ENCODE assay signal across 9 cellular contexts in the genomic region with DNA sequence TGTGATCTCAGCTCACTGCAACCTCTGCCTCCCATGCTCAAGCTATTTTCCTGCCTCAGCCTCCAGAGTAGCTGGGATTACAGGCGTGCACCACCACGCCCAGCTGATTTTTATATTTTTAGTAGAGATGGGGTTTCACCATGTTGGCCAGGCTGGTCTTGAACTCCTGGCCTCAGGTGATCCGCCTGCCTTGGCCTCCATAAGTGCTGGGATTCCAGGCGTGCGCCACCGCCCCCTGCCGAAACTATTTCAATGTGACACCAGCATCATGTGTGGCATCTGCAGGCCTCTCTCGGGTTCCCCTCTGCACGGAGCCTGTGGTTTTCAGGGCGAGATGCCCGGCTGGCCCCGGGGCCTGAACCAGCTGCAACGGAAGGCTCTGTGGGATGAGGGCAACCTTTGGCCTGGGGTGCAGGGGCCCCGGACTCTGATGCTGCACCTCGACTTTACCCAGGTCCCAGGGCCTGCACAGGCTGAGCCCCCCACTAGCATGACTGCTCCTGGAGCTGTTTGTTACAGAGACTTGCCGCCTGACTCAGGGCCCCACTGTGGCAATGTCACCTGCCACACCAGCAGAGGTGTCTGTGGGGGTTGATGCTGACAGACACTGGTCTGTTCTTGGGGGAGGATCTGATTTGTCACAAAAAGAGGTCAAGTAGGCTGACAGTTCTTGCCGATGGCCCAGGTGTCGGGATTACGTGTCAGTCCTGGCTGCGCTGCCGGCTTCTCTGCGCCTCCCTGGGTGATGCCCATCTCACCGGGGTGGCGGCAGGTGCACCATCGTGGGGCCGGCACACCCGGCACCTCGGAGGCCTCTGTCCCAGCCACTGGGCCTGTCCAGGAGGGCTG. TPM values are rescaled to one million over a fixed set of nuclear protein-coding genes. Genes with fewer than 3 reads are reported as not detected.
DNase-seq lines count a peak whose midpoint lies in the region; ATAC-seq and TF ChIP-seq lines count a peak whose summit lies in the region.
"Had no signal": no experiment of that assay in that cellular context is flagged by ENCODE, and none has a peak within 500 bp of the region (broad histone marks: within the 10 kb centered on the region; RNA-seq: fewer than 3 reads in every experiment).

No MANE protein-coding gene starts in this region.

- ATAC-seq in GM21576 (IDR thresholded peaks at IDR 0.05; ENCODE audit: unreplicated experiment) = no peak
- ATAC-seq in HG03354 (IDR thresholded peaks at IDR 0.05; ENCODE audit: poor library complexity, severe bottlenecking, unreplicated experiment) = no peak
- ATAC-seq: left lung had no signal

- POLR2A ChIA-PET in activated CD4-positive, alpha-beta T cell treated with anti-CD3 and anti-CD28 coated beads, Interleukin-2, amount 10 ng/mL, durations not matched to agents 7 days and 5 days (lab: Charles Lee) = no interaction called here

- peaks cover 5% of the 10 kb centered on the region for H3K27me3 Mint-ChIP-seq in activated CD4-positive, alpha-beta T cell treated with anti-CD3 and anti-CD28 coated beads, Interleukin-2, amount 10 ng/mL, durations not matched to agents 7 days and 5 days

- no peaks in the 10 kb centered on the region for H3K9me3 Mint-ChIP-seq in activated CD4-positive, alpha-beta T cell treated with anti-CD3 and anti-CD28 coated beads, Interleukin-2, amount 10 ng/mL, durations not matched to agents 7 days and 5 days

- H3K27me3 ChIP-seq in GM06990 (replicated peaks; ENCODE audit: control insufficient read depth, insufficient read depth, low read length) (no peaks in the 10 kb centered on the region; the same call in 1 of the 2 replicates), KMS-11 (ENCODE audit: insufficient read depth, low read depth) (no peaks in the 10 kb centered on the region), breast epithelium (no peaks in the 10 kb centered on the region)

- TF ChIP-seq POLR2A in breast epithelium (IDR thresholded peaks at IDR 0.05) = no peak

- H3K27ac ChIP-seq in KMS-11 (peak overlapping the region; percentile 91), breast epithelium (peak overlapping the region in 1 of 2 donors; percentile 33)
- H3K27ac ChIP-seq: left lung had no signal

- H3K36me3 Mint-ChIP-seq in activated CD4-positive, alpha-beta T cell treated with anti-CD3 and anti-CD28 coated beads, Interleukin-2, amount 10 ng/mL, durations not matched to agents 7 days and 5 days (ENCODE audit: low read depth) = no peaks in the 10 kb centered on the region

- DNase-seq in GM06990 (ENCODE audit: extremely low read depth, insufficient read length) = peak; percentile 55
- peak; percentile 49 for DNase-seq in activated CD4-positive, alpha-beta T cell treated with anti-CD3 and anti-CD28 coated beads, Interleukin-2, amount 10 ng/mL, durations not matched to agents 7 days and 5 days
- DNase-seq in stimulated activated CD4-positive, alpha-beta T cell treated with anti-CD3 and anti-CD28 coated beads, Interleukin-15, amount 100 ng/mL, for 24 hours = peak; percentile 73
- no peak for DNase-seq in breast epithelium (ENCODE audit: low spot score in 2 of 2)
- DNase-seq in NCI-H748 treated with DMSO at 0.1 percent for 48 hours (lab: John Stamatoyannopoulos, UW) = no peak
- DNase-seq: left lung had no signal

- intact Hi-C loops in breast epithelium (cut with DNase I; ENCODE audit: low total_unique reads) = loop anchor here (10.0 kb wide), 1 partner anchor 64 kb away; a partner anchor contains a TSS

- CTCF ChIA-PET in activated CD4-positive, alpha-beta T cell treated with anti-CD3 and anti-CD28 coated beads, Interleukin-2, amount 10 ng/mL, durations not matched to agents 7 days and 5 days (lab: Charles Lee) = interaction anchor here (0.6 to 2.7 kb wide), 12 partner anchors 12 to 493 kb away, joined by 3 to 13 read pairs (median 3); a partner anchor contains a TSS

- TF ChIP-seq CTCF in GM06990 (IDR thresholded peaks at IDR 0.05; ENCODE audit: insufficient read depth, low read length, poor library complexity, severe bottlenecking) = peak; percentile 43
- peak; percentile 78 for TF ChIP-seq CTCF in KMS-11 (conservative IDR thresholded peaks at IDR 0.05; ENCODE audit: low read depth, low read length)
- no peak for TF ChIP-seq CTCF in breast epithelium (IDR thresholded peaks at IDR 0.05)

- H3K79me2 ChIP-seq in KMS-11 (ENCODE audit: insufficient read depth, low read depth) = no peaks in the 10 kb centered on the region

- no peaks in the 10 kb centered on the region for H3K9me3 ChIP-seq in breast epithelium
- H3K9me3 ChIP-seq: left lung had no signal

- H3K4me2 ChIP-seq in KMS-11 = peak overlapping the region; percentile 90

- H2AFZ ChIP-seq in KMS-11 (ENCODE audit: low read depth) = peak overlapping the region; percentile 71; the same call in 1 of the 2 replicates

- H3K4me3 ChIP-seq in GM06990 (replicated peaks; ENCODE audit: low read depth, low read length) (no peak overlapping the region), KMS-11 (IDR thresholded peaks at IDR 0.05; ENCODE audit: insufficient read depth, low read depth, low read length) (no peak overlapping the region), breast epithelium (no peak overlapping the region)
- H3K4me3 ChIP-seq: left lung had no signal

- H3K36me3 ChIP-seq in GM06990 (ENCODE audit: control insufficient read depth, insufficient read depth, low read length) = no peaks in the 10 kb centered on the region
- H3K36me3 ChIP-seq in KMS-11 (ENCODE audit: insufficient read depth) = no peaks in the 10 kb centered on the region
- no peaks in the 10 kb centered on the region for H3K36me3 ChIP-seq in breast epithelium
- H3K36me3 ChIP-seq: left lung had no signal

- no peak overlapping the region for H3K4me3 Mint-ChIP-seq in activated CD4-positive, alpha-beta T cell treated with anti-CD3 and anti-CD28 coated beads, Interleukin-2, amount 10 ng/mL, durations not matched to agents 7 days and 5 days

- H3K27ac Mint-ChIP-seq in activated CD4-positive, alpha-beta T cell treated with anti-CD3 and anti-CD28 coated beads, Interleukin-2, amount 10 ng/mL, durations not matched to agents 7 days and 5 days = no peak overlapping the region

- H4K20me1 ChIP-seq in KMS-11 (ENCODE audit: insufficient read depth) = no peaks in the 10 kb centered on the region

- H3K4me1 Mint-ChIP-seq in activated CD4-positive, alpha-beta T cell treated with anti-CD3 and anti-CD28 coated beads, Interleukin-2, amount 10 ng/mL, durations not matched to agents 7 days and 5 days = peaks cover 7% of the 10 kb centered on the region

- H3K9ac ChIP-seq in KMS-11 = peak overlapping the region; percentile 58; the same call in 1 of the 2 replicates

- peaks cover 67% of the 10 kb centered on the region for H3K4me1 ChIP-seq in KMS-11 (ENCODE audit: low read depth, poor library complexity, severe bottlenecking)
- H3K4me1 ChIP-seq in breast epithelium = peaks cover 0 to 4% of the 10 kb centered on the region in 2 donors

RNA-seq across cellular contexts. Expression of a gene that starts 8.6 kb away (rescaled TPM):
- under 1 TPM in 1 of 2 experiments, not detected in 1; 0.10 TPM for total RNA-seq in activated CD4-positive, alpha-beta T cell treated with anti-CD3 and anti-CD28 coated beads, Interleukin-2, amount 10 ng/mL, durations not matched to agents 7 days and 5 days
- not detected for total RNA-seq in breast epithelium
- total RNA-seq: left lung had no signal

RNA-seq across cellular contexts. Expression of a gene that starts 16.8 kb away (rescaled TPM):
- total RNA-seq in activated CD4-positive, alpha-beta T cell treated with anti-CD3 and anti-CD28 coated beads, Interleukin-2, amount 10 ng/mL, durations not matched to agents 7 days and 5 days = 10 to 100 TPM; 16.4 TPM
- 10 to 100 TPM; 11.5 to 23.9 (median 16.2) TPM for total RNA-seq in breast epithelium

RNA-seq across cellular contexts. Expression of a gene that starts 21.2 kb away (rescaled TPM):
- not detected for total RNA-seq in activated CD4-positive, alpha-beta T cell treated with anti-CD3 and anti-CD28 coated beads, Interleukin-2, amount 10 ng/mL, durations not matched to agents 7 days and 5 days
- total RNA-seq in breast epithelium = under 1 TPM in 1 of 3 donors, not detected in 2; 0.33 TPM
- total RNA-seq: left lung had no signal

RNA-seq across cellular contexts. Expression of a gene that starts 33.0 kb away (rescaled TPM):
- total RNA-seq in activated CD4-positive, alpha-beta T cell treated with anti-CD3 and anti-CD28 coated beads, Interleukin-2, amount 10 ng/mL, durations not matched to agents 7 days and 5 days = 100 to 1,000 TPM; 285 to 292 TPM
- 1 to 10 TPM in 2 of 3 donors, not detected in 1; 1.3 to 1.8 TPM for total RNA-seq in breast epithelium

Comparison
In these comparisons a context has a peak if more than half of its experiments do, and no peak if none do; other contexts are left out.
1. DNase-seq: peak in GM06990 (single experiment), activated CD4-positive, alpha-beta T cell treated with anti-CD3 and anti-CD28 coated beads, Interleukin-2, amount 10 ng/mL, durations not matched to agents 7 days and 5 days (single experiment) and stimulated activated CD4-positive, alpha-beta T cell treated with anti-CD3 and anti-CD28 coated beads, Interleukin-15, amount 100 ng/mL, for 24 hours (single experiment); none in breast epithelium (0 of 2) and NCI-H748 treated with DMSO at 0.1 percent for 48 hours (single experiment).
2. CTCF ChIP-seq: peak in GM06990 (single experiment) and KMS-11 (single experiment); none in breast epithelium (0 of 3).